In genomic region chr20:63406617-63407245, GRCh38 we compare ENCODE assay signal across 10 cellular contexts. TPM values are rescaled to one million over a fixed set of nuclear protein-coding genes. Genes with fewer than 3 reads are reported as not detected.
"Had no signal": no experiment of that assay in that cellular context is flagged by ENCODE, and none has a peak within 500 bp of the region (broad histone marks: within the 10 kb centered on the region; RNA-seq: fewer than 3 reads in every experiment).

No MANE protein-coding gene starts in this region.

- H3K9ac ChIP-seq: GM23248 had no signal

- ATAC-seq: K562 had no signal

- H3K27ac ChIP-seq: GM23248, HL-60 had no signal

- H3K4me3 Mint-ChIP-seq: H9 had no signal

- H3K9me3 Mint-ChIP-seq: H9 had no signal

- H3K4me3 ChIP-seq: GM23248, K562 had no signal

- H3K27ac Mint-ChIP-seq: H9 had no signal

- DNase-seq: GM23248, GOT3, H9, HCEC 1CT, IMR-90, KG1 had no signal

- H2AFZ ChIP-seq: GM23248 had no signal

- FAIRE-seq: H54, K562 had no signal

RNA-seq across cellular contexts. Expression of gene CHRNA4, which starts 45.6 kb away (rescaled TPM):
- total RNA-seq: GM23248, HT1080, IMR-90, K562 had no signal
- polyA plus RNA-seq: GM23248, IMR-90, K562 had no signal
